Comparison of ENCODE assay signal across 24 cellular contexts in genomic region chrX:21369613-21370012, GRCh38.
"Had no signal": no experiment of that assay in that cellular context is flagged by ENCODE, and none has a peak within 500 bp of the region (broad histone marks: within the 10 kb centered on the region; RNA-seq: fewer than 3 reads in every experiment).

No MANE protein-coding gene starts in this region.

- DNase-seq: natural killer cell; occipital lobe; ovary; posterior cingulate gyrus; psoas muscle; right cardiac atrium; right lobe of liver; sigmoid colon; small intestine; stimulated activated CD4-positive, alpha-beta T cell treated with anti-CD3 and anti-CD28 coated beads, Interleukin-15, amount 100 ng/mL, for 24 hours; stimulated activated CD4-positive, alpha-beta T cell treated with anti-CD3 and anti-CD28 coated beads, Interleukin-2, amount 100 ng/mL, for 24 hours; stimulated activated CD4-positive, alpha-beta T cell treated with anti-CD3 and anti-CD28 coated beads, Interleukin-2, amount 100 ng/mL, for 48 hours; stimulated activated CD4-positive, alpha-beta T cell treated with anti-CD3 and anti-CD28 coated beads, Interleukin-4, amount 100 ng/mL, for 24 hours; stimulated activated naive B cell treated with anti-CD40 and anti-IgM and Interleukin-4, amounts not matched to agents 10 μg/mL and 1 μg/mL and 100 μg/mL, for 72 hours; stimulated activated naive CD4-positive, alpha-beta T cell treated with Interleukin-2 at 50 U/mL for 16 hours; substantia nigra; testis; tibial artery; transverse colon; upper lobe of right lung; uterus had no signal

- H3K4me3 ChIP-seq: neural progenitor cell, ovary, psoas muscle, right lobe of liver, sigmoid colon, suprapubic skin, testis, tibial artery, transverse colon, upper lobe of right lung, uterus had no signal

- H3K4me1 ChIP-seq: neural progenitor cell, parathyroid adenoma, psoas muscle, right lobe of liver, sigmoid colon, suprapubic skin, testis, tibial artery, transverse colon, upper lobe of right lung had no signal

- H3K9me3 ChIP-seq: ovary, psoas muscle, right lobe of liver, sigmoid colon, suprapubic skin, testis, tibial artery, transverse colon, upper lobe of right lung, uterus had no signal

- H3K27me3 ChIP-seq: neural progenitor cell, ovary, right lobe of liver, sigmoid colon, testis, tibial artery, upper lobe of right lung, uterus had no signal

- H3K36me3 ChIP-seq: neural progenitor cell, ovary, right lobe of liver, sigmoid colon, suprapubic skin, tibial artery, transverse colon, upper lobe of right lung, uterus had no signal
